12 cellular contexts compared by ENCODE assay signal in genomic region chr5:115455241-115455640, GRCh38.
DNase-seq lines count a peak whose midpoint lies in the region; ATAC-seq and TF ChIP-seq lines count a peak whose summit lies in the region.
"Had no signal": no experiment of that assay in that cellular context is flagged by ENCODE, and none has a peak within 500 bp of the region (broad histone marks: within the 10 kb centered on the region; RNA-seq: fewer than 3 reads in every experiment).

No MANE protein-coding gene starts in this region.

- no peaks in the 10 kb centered on the region for H3K36me3 ChIP-seq in SJSA1
- no peaks in the 10 kb centered on the region for H3K36me3 ChIP-seq in HAP-1 (replicated peaks)

- in situ Hi-C loops in HAP-1 (cut with MboI; ENCODE audit: low sequenced_read_pairs): no loop called here

- peak; percentile 84 for DNase-seq in ELR (ENCODE audit: low read depth)
- DNase-seq in SJSA1 (ENCODE audit: low read depth in 1 of 2, low spot score in 2 of 2): peak in 1 of 2 experiments; percentile 34
- DNase-seq in fibroblast of the aortic adventitia (ENCODE audit: low read depth): peak; percentile 79
- DNase-seq in pulmonary artery endothelial cell (ENCODE audit: low read depth, low spot score): peak; percentile 74
- DNase-seq in HAP-1 (ENCODE audit: low spot score in 2 of 2): no peak
- no peak for DNase-seq in NCI-H1417 treated with DMSO at 0.1 percent for 48 hours (lab: John Stamatoyannopoulos, UW)
- no peak for DNase-seq in NCI-H2227 (lab: John Stamatoyannopoulos, UW; ENCODE audit: unreplicated experiment)
- DNase-seq: activated T-cell treated with anti-CD3 and anti-CD28 coated beads, Interleukin-2, amount 50 U/mL, for 72 hours; NCI-H526 treated with DMSO at 0.1 percent for 48 hours had no signal

- ATAC-seq in HG02623 (IDR thresholded peaks at IDR 0.05; ENCODE audit: unreplicated experiment): no peak
- ATAC-seq: GM12878 had no signal

- TF ChIP-seq CTCF in fibroblast of the aortic adventitia (IDR thresholded peaks at IDR 0.05; ENCODE audit: insufficient read depth, low read length): no peak

- H3K27me3 ChIP-seq in SJSA1 (replicated peaks): no peaks in the 10 kb centered on the region
- no peaks in the 10 kb centered on the region for H3K27me3 ChIP-seq in HAP-1 (ENCODE audit: low read depth)

- H3K9me3 ChIP-seq in SJSA1 (replicated peaks): no peaks in the 10 kb centered on the region
- H3K9me3 ChIP-seq in HAP-1: no peaks in the 10 kb centered on the region

- peak overlapping the region; percentile 10 for H3K27ac ChIP-seq in SJSA1
- H3K27ac ChIP-seq: KMS-11 had no signal

- H3K4me3 ChIP-seq in SJSA1 (no peak overlapping the region), fibroblast of the aortic adventitia (ENCODE audit: low read depth, low read length) (no peak overlapping the region), HAP-1 (no peak overlapping the region)
- H3K4me3 ChIP-seq: GM12878 had no signal

- peaks cover 32% of the 10 kb centered on the region for H3K4me1 ChIP-seq in SJSA1 (replicated peaks)
- H3K4me1 ChIP-seq in HAP-1: no peaks in the 10 kb centered on the region

Comparison
In these comparisons a context has a peak if more than half of its experiments do, and no peak if none do; other contexts are left out.
1. DNase-seq: peak in ELR (single experiment), fibroblast of the aortic adventitia (single experiment) and pulmonary artery endothelial cell (single experiment); none in HAP-1 (0 of 2), NCI-H1417 treated with DMSO at 0.1 percent for 48 hours (single experiment) and NCI-H2227 (single experiment).